Comparison of ENCODE assay signal across 10 cellular contexts in genomic region chr1:63731117-63732043, GRCh38. TPM values are rescaled to one million over a fixed set of nuclear protein-coding genes. Genes with fewer than 3 reads are reported as not detected.
DNase-seq lines count a peak whose midpoint lies in the region; ATAC-seq and TF ChIP-seq lines count a peak whose summit lies in the region.
"Had no signal": no experiment of that assay in that cellular context is flagged by ENCODE, and none has a peak within 500 bp of the region (broad histone marks: within the 10 kb centered on the region; RNA-seq: fewer than 3 reads in every experiment).

No MANE protein-coding gene starts in this region.

- H3K36me3 Mint-ChIP-seq in T-helper 17 cell (ENCODE audit: low read depth) = no peaks in the 10 kb centered on the region
- H3K36me3 Mint-ChIP-seq: activated CD8-positive, alpha-beta memory T cell treated with anti-CD3 and anti-CD28 coated beads, Interleukin-2, amount 10 ng/mL, durations not matched to agents 7 days and 5 days had no signal

- H3K27me3 ChIP-seq in BLaER1 (no peaks in the 10 kb centered on the region), PC-3 (ENCODE audit: low read length) (no peaks in the 10 kb centered on the region)

- POLR2A ChIA-PET in PC-3 (lab: Charles Lee; ENCODE audit: unreplicated experiment) = no interaction called here

- H3K27me3 Mint-ChIP-seq in T-helper 17 cell = peaks cover 8% of the 10 kb centered on the region

- H3K36me3 ChIP-seq in BLaER1 (no peaks in the 10 kb centered on the region), PC-3 (ENCODE audit: low read depth, low read length) (no peaks in the 10 kb centered on the region)

- DNase-seq in PC-3 (peak; percentile 99), fibroblast of gingiva (ENCODE audit: low read depth) (peak; percentile 76), omental fat pad (ENCODE audit: low spot score) (no peak), T-helper 17 cell (no peak), SHP77 (lab: John Stamatoyannopoulos, UW) (no peak), SIG-M5 (lab: John Stamatoyannopoulos, UW) (no peak)
- DNase-seq: activated CD8-positive, alpha-beta memory T cell treated with anti-CD3 and anti-CD28 coated beads, Interleukin-2, amount 10 ng/mL, durations not matched to agents 7 days and 5 days; DND-41 had no signal

- ATAC-seq in PC-3 = peak; percentile 87
- peak; percentile 93 for ATAC-seq in omental fat pad (ENCODE audit: low FRiP score)
- ATAC-seq in T-helper 17 cell = no peak
- no peak for ATAC-seq in GM19351 (IDR thresholded peaks at IDR 0.05; ENCODE audit: unreplicated experiment)
- ATAC-seq: activated CD8-positive, alpha-beta memory T cell treated with anti-CD3 and anti-CD28 coated beads, Interleukin-2, amount 10 ng/mL, durations not matched to agents 7 days and 5 days had no signal

- TF ChIP-seq CTCF in PC-3 (conservative IDR thresholded peaks at IDR 0.05; ENCODE audit: low read depth, low read length) (no peak), omental fat pad (IDR thresholded peaks at IDR 0.05) (no peak)

- H2AFZ ChIP-seq in PC-3 (ENCODE audit: low read length) = no peak overlapping the region

- H4K20me1 ChIP-seq in BLaER1 (no peaks in the 10 kb centered on the region), PC-3 (ENCODE audit: low read length) (no peaks in the 10 kb centered on the region)

- H3K9me3 ChIP-seq in BLaER1 (peaks cover 17% of the 10 kb centered on the region), PC-3 (ENCODE audit: low read length) (0 out of 2 replicates have a peak, but pooled peaks cover 4% of the 10 kb centered on the region), T-helper 17 cell (ENCODE audit: control insufficient read depth, low read length, poor library complexity, severe bottlenecking) (no peaks in the 10 kb centered on the region)

- H3F3A ChIP-seq in PC-3 (ENCODE audit: low read length, unreplicated experiment) = peaks cover 3% of the 10 kb centered on the region

- H3K4me2 ChIP-seq in BLaER1 (peak overlapping the region; percentile 76), PC-3 (ENCODE audit: low read length) (peak overlapping the region; percentile 75)

- H3K9ac ChIP-seq in BLaER1 (no peak overlapping the region), PC-3 (ENCODE audit: low read length) (peak overlapping the region; percentile 89)

- CTCF ChIA-PET in PC-3 (lab: Charles Lee) = interaction anchor here (0.6 to 1.4 kb wide), 2 partner anchors 39 to 137 kb away, joined by 3 to 5 read pairs; no protein-coding TSS in a partner anchor

- H3K4me1 ChIP-seq in BLaER1 (peaks cover 46% of the 10 kb centered on the region), PC-3 (ENCODE audit: insufficient read depth, low read length) (peaks cover 36% of the 10 kb centered on the region)

- TSS peak; percentile 74 for BruUV-seq in PC-3 (replicated peaks; lab: Mats Ljungman, UMichigan)

- H3K4me1 Mint-ChIP-seq in T-helper 17 cell = no peaks in the 10 kb centered on the region
- H3K4me1 Mint-ChIP-seq: activated CD8-positive, alpha-beta memory T cell treated with anti-CD3 and anti-CD28 coated beads, Interleukin-2, amount 10 ng/mL, durations not matched to agents 7 days and 5 days had no signal

- no peak overlapping the region for H3K27ac ChIP-seq in BLaER1
- peak overlapping the region; percentile 96 for H3K27ac ChIP-seq in PC-3 (ENCODE audit: low read length)

- H3K4me3 ChIP-seq in BLaER1 (no peak overlapping the region), PC-3 (ENCODE audit: low read length) (peak overlapping the region; percentile 15; the same call in 1 of the 2 replicates)

- no peak overlapping the region for H3K27ac Mint-ChIP-seq in T-helper 17 cell
- H3K27ac Mint-ChIP-seq: activated CD8-positive, alpha-beta memory T cell treated with anti-CD3 and anti-CD28 coated beads, Interleukin-2, amount 10 ng/mL, durations not matched to agents 7 days and 5 days had no signal

- no peaks in the 10 kb centered on the region for H3K79me2 ChIP-seq in PC-3 (ENCODE audit: low read length)

- H3K9me2 ChIP-seq in PC-3 (replicated peaks; ENCODE audit: low read length) = no peaks in the 10 kb centered on the region

- intact Hi-C loops in PC-3 (cut with micrococcal nuclease) = loop anchor here (1.0 to 5.0 kb wide), 4 partner anchors 15 to 42 kb away; no protein-coding TSS in a partner anchor

- no peak overlapping the region for H3K4me3 Mint-ChIP-seq in T-helper 17 cell
- H3K4me3 Mint-ChIP-seq: activated CD8-positive, alpha-beta memory T cell treated with anti-CD3 and anti-CD28 coated beads, Interleukin-2, amount 10 ng/mL, durations not matched to agents 7 days and 5 days had no signal

RNA-seq across cellular contexts. Expression of gene ROR1, which starts 42.4 kb away (rescaled TPM):
- total RNA-seq in PC-3 (2014; rRNA removed) = 16.5 and 22.6 TPM in 2 replicates
- total RNA-seq in omental fat pad = 10 to 100 TPM in 3 of 4 donors, 1 to 10 TPM in 1; 8.8 to 30.4 (median 14.1) TPM
- total RNA-seq in T-helper 17 cell = not detected
- total RNA-seq: activated CD8-positive, alpha-beta memory T cell treated with anti-CD3 and anti-CD28 coated beads, Interleukin-2, amount 10 ng/mL, durations not matched to agents 7 days and 5 days had no signal

Comparison
In these comparisons a context has a peak if more than half of its experiments do, and no peak if none do; other contexts are left out.
1. ATAC-seq: peak in PC-3 (single experiment) and omental fat pad (single experiment); none in T-helper 17 cell (single experiment) and GM19351 (single experiment).
2. DNase-seq: peak in PC-3 (single experiment) and fibroblast of gingiva (single experiment); none in omental fat pad (single experiment), T-helper 17 cell (0 of 3), SHP77 (0 of 2) and SIG-M5 (single experiment).
3. RNA of gene ROR1, which starts 42.4 kb away (total RNA-seq): 8.8 to 30.4 TPM in omental fat pad and 16.5 to 22.6 TPM in PC-3; not detected in T-helper 17 cell; every median in the first group is over 4 times any median in the second.